1 cellular context compared by ENCODE assay signal in the genomic region with DNA sequence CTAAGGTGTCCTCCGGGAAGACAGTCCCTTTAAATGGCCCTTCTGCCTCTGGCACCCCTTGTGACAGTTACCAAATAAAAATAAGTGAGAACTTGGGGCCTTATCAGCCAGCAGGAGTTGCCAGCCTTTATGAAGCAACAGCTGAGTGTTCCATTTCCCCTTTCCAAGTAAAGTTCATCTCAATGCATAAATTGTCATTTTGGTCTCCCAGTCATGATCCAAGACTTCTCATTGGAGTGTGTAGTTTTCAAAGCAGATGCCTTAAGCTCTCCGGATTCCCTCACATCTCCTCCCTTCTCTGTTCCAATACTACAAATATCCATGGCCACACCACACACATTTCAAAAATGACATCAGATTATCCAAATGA.
TF ChIP-seq lines count a peak whose summit lies in the region.

No MANE protein-coding gene starts in this region.

TF ChIP-seq in GM23338, 12 proteins besides CTCF, POLR2A, EP300 and RAD21 (continued from another document):
- TF ChIP-seq ZNF462 (CRISPR knock-in tag; IDR thresholded peaks at IDR 0.05) (no peak), ZNF331 (CRISPR knock-in tag; IDR thresholded peaks at IDR 0.05; ENCODE audit: low read depth) (no peak), EZH2phosphoT487 (IDR thresholded peaks at IDR 0.05; ENCODE audit: unreplicated experiment) (no peak), NANOG (IDR thresholded peaks at IDR 0.05; ENCODE audit: borderline replicate concordance) (no peak), EZH2 (IDR thresholded peaks at IDR 0.05; ENCODE audit: low read depth, unreplicated experiment) (no peak), CREB1 (CRISPR knock-in tag; IDR thresholded peaks at IDR 0.05; ENCODE audit: low read depth) (no peak), JUNB (IDR thresholded peaks at IDR 0.05; ENCODE audit: unreplicated experiment) (no peak), REST (IDR thresholded peaks at IDR 0.05; ENCODE audit: unreplicated experiment) (no peak), ZNF114 (CRISPR knock-in tag; IDR thresholded peaks at IDR 0.05) (no peak)
- TF ChIP-seq, protein P1, sequence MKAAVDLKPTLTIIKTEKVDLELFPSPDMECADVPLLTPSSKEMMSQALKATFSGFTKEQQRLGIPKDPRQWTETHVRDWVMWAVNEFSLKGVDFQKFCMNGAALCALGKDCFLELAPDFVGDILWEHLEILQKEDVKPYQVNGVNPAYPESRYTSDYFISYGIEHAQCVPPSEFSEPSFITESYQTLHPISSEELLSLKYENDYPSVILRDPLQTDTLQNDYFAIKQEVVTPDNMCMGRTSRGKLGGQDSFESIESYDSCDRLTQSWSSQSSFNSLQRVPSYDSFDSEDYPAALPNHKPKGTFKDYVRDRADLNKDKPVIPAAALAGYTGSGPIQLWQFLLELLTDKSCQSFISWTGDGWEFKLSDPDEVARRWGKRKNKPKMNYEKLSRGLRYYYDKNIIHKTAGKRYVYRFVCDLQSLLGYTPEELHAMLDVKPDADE (IDR thresholded peaks at IDR 0.05), result no peak
TF ChIP-seq in GM23338: peak in this region for 0.
